In the genomic region with DNA sequence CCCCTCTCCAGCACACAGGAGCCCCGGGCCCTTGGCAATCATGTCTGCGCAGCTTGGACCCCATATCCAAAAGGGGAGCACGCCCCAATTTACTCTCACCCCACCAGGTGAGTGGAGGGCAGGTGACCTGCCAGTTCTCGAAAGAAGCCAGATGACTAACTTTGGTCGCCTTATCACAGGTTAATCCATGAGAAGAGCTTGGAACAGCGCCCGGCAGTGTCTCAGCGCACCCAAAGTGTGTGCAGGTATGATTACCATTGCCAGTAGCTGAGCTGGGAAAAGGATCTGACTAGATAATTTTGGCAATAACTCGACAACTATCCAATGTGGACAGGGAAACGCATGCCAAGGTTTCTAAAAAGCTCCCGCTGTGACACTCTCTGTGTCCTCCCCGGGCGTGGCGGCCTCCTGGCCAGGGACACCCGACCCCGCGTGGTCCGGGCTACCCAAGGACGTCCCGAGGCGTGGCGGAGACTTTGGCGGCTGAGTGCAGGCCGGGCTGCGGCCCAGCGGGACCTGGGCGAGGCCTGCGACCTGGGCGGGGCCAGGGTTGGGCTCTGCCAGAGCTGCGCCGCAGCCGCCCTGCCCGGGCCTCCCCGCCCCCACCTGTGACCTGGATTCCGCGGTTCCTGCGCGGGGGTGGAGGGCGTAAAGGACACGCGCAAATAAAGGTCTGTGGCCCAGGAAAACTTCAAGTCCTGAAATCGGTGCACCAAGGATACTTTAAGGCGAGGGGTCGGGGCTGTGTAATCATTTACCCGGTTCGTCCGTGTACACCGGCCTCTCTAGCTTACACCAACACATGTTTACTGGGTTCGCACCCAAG, we compare ENCODE assay signal across 9 cellular contexts. TPM values are rescaled to one million over a fixed set of nuclear protein-coding genes. Genes with fewer than 3 reads are reported as not detected.
DNase-seq lines count a peak whose midpoint lies in the region; ATAC-seq and TF ChIP-seq lines count a peak whose summit lies in the region.
"Had no signal": no experiment of that assay in that cellular context is flagged by ENCODE, and none has a peak within 500 bp of the region (broad histone marks: within the 10 kb centered on the region; RNA-seq: fewer than 3 reads in every experiment).

No MANE protein-coding gene starts in this region.

- peak; percentile 52 for DNase-seq in GM10266 (ENCODE audit: extremely low spot score)
- DNase-seq in activated effector memory CD4-positive, alpha-beta T cell treated with Interleukin-2 at 50 U/mL for 16 hours = peak; percentile 42
- peak; percentile 59 for DNase-seq in glutamatergic neuron
- DNase-seq in osteoblast (ENCODE audit: insufficient read length, low spot score, missing footprints) = peak; percentile 91
- DNase-seq in NCI-H226 = no peak

- H3K36me3 Mint-ChIP-seq in glutamatergic neuron (ENCODE audit: unreplicated experiment) = no peaks in the 10 kb centered on the region

- peak overlapping the region; percentile 96 for H3K4me2 ChIP-seq in osteoblast (ENCODE audit: insufficient read depth, low read length)

- no peaks in the 10 kb centered on the region for H3K79me2 ChIP-seq in osteoblast (ENCODE audit: insufficient read depth, low read length)

- H4K20me1 ChIP-seq in osteoblast (ENCODE audit: insufficient read depth, low read length) = no peaks in the 10 kb centered on the region

- peak overlapping the region; percentile 79 for H3K4me3 ChIP-seq in osteoblast (ENCODE audit: insufficient read depth, low read length)
- H3K4me3 ChIP-seq: SK-N-MC had no signal

- H3K27me3 ChIP-seq in osteoblast (ENCODE audit: insufficient read depth, low read length) = no peaks in the 10 kb centered on the region

- H3K27ac ChIP-seq in osteoblast (ENCODE audit: low read depth, low read length) = no peak overlapping the region
- H3K27ac ChIP-seq: SK-N-MC had no signal

- TF ChIP-seq CTCF in GM10266 (IDR thresholded peaks at IDR 0.05; ENCODE audit: control insufficient read depth, insufficient read depth, low read depth, missing control alignments) (no peak), glutamatergic neuron (IDR thresholded peaks at IDR 0.05; ENCODE audit: partially characterized antibody, unreplicated experiment) (no peak), osteoblast (IDR thresholded peaks at IDR 0.05; ENCODE audit: extremely low read depth, low read depth, low read length) (no peak)

- H3K36me3 ChIP-seq in osteoblast (ENCODE audit: insufficient read depth, low read length) = no peaks in the 10 kb centered on the region

- H3K4me1 ChIP-seq in osteoblast (ENCODE audit: insufficient read depth, low read length) = no peaks in the 10 kb centered on the region

- no peaks in the 10 kb centered on the region for H3K9me3 ChIP-seq in osteoblast (ENCODE audit: low read depth, low read length)

- H3K27ac Mint-ChIP-seq in glutamatergic neuron (ENCODE audit: unreplicated experiment) = no peak overlapping the region

- H3K27me3 Mint-ChIP-seq in glutamatergic neuron (ENCODE audit: unreplicated experiment) = peaks cover 5% of the 10 kb centered on the region

- H3K4me3 Mint-ChIP-seq in glutamatergic neuron (ENCODE audit: unreplicated experiment) = peak overlapping the region; percentile 84

- peak overlapping the region; percentile 96 for H2AFZ ChIP-seq in osteoblast (ENCODE audit: low read length)

- peaks cover 5% of the 10 kb centered on the region for H3K9me3 Mint-ChIP-seq in glutamatergic neuron (ENCODE audit: unreplicated experiment)

- no peaks in the 10 kb centered on the region for H3K4me1 Mint-ChIP-seq in glutamatergic neuron (ENCODE audit: low read depth, unreplicated experiment)

- peak; percentile 49 for ATAC-seq in HG03460 (IDR thresholded peaks at IDR 0.05; ENCODE audit: unreplicated experiment)
- ATAC-seq in GM18498 (IDR thresholded peaks at IDR 0.05; ENCODE audit: unreplicated experiment) = no peak
- ATAC-seq in GM21367 (IDR thresholded peaks at IDR 0.05; ENCODE audit: unreplicated experiment) = no peak

RNA-seq across cellular contexts. Expression of gene WAPL, which starts 13.7 kb away (rescaled TPM):
- total RNA-seq in glutamatergic neuron (ENCODE audit: unreplicated experiment) (33.4 TPM), osteoblast (40.2 and 46.0 TPM in 2 replicates)
